In genomic region chr6:189676-190075, GRCh38 we compare ENCODE assay signal across 14 cellular contexts.
A peak's percentile ranks its signal among the peaks of the same experiment; 100 is the strongest.
DNase-seq lines count a peak whose midpoint lies in the region; ATAC-seq, FAIRE-seq and TF ChIP-seq lines count a peak whose summit lies in the region.
"Had no signal": no experiment of that assay in that cellular context is flagged by ENCODE, and none has a peak within 500 bp of the region (broad histone marks: within the 10 kb centered on the region; RNA-seq: fewer than 3 reads in every experiment).

No MANE protein-coding gene starts in this region.

- no peak for DNase-seq in T-helper 2 cell treated with Interferon-gamma antibody and Interleukin-4, amounts not matched to agents 5 μg/mL and 100 μg/mL, for 36 hours (ENCODE audit: low spot score)
- DNase-seq in T-helper 2 cell: no peak
- DNase-seq in activated CD4-positive, alpha-beta memory T cell treated with anti-CD3 and anti-CD28 coated beads for 36 hours: no peak
- DNase-seq in neural progenitor cell (ENCODE audit: low spot score): no peak
- DNase-seq in pancreas: no peak
- DNase-seq in hepatocyte (ENCODE audit: low spot score): no peak
- no peak for DNase-seq in NCI-H187 (lab: John Stamatoyannopoulos, UW)
- DNase-seq: 8988T, NCI-H446, nucleus accumbens, Right ventricle myocardium superior had no signal

- H3F3A ChIP-seq in neural progenitor cell (ENCODE audit: low read depth): no peaks in the 10 kb centered on the region

- H3K9me3 ChIP-seq in neural progenitor cell (ENCODE audit: low read depth): no peaks in the 10 kb centered on the region
- no peaks in the 10 kb centered on the region for H3K9me3 ChIP-seq in pancreas
- no peaks in the 10 kb centered on the region for H3K9me3 ChIP-seq in hepatocyte (ENCODE audit: low read depth)

- H2AFZ ChIP-seq in neural progenitor cell (replicated peaks) (peak overlapping the region; percentile 52), hepatocyte (no peak overlapping the region)

- peak overlapping the region; percentile 72 for H3K27ac Mint-ChIP-seq in T-helper 2 cell treated with Interferon-gamma antibody and Interleukin-4, amounts not matched to agents 5 μg/mL and 100 μg/mL, for 36 hours
- H3K27ac Mint-ChIP-seq in activated CD4-positive, alpha-beta memory T cell treated with anti-CD3 and anti-CD28 coated beads for 36 hours: peak overlapping the region; percentile 64
- H3K27ac Mint-ChIP-seq in neural progenitor cell: peak overlapping the region; percentile 5

- CTCF ChIA-PET in activated CD4-positive, alpha-beta memory T cell treated with anti-CD3 and anti-CD28 coated beads for 36 hours (lab: Charles Lee): interaction anchor here (0.7 to 4.9 kb wide), 22 partner anchors 9 to 608 kb away, joined by 3 to 54 read pairs (median 4); partner anchors contain the start of gene IRF4

- 80 to 87% methylated on average over 8 of the region's 8 CpGs for WGBS in pancreas, 2 donors
- 91% methylated on average over 8 of the region's 8 CpGs for WGBS in hepatocyte (ENCODE audit: low lambda C conversion rate, missing lambda C conversion rate)

- TF ChIP-seq CTCF in neural progenitor cell (IDR thresholded peaks at IDR 0.05) (no peak), pancreas (IDR thresholded peaks at IDR 0.05) (no peak), hepatocyte (IDR thresholded peaks at IDR 0.05; ENCODE audit: poor library complexity) (no peak)

- H3K36me3 Mint-ChIP-seq in T-helper 2 cell treated with Interferon-gamma antibody and Interleukin-4, amounts not matched to agents 5 μg/mL and 100 μg/mL, for 36 hours (ENCODE audit: low read depth): no peaks in the 10 kb centered on the region
- no peaks in the 10 kb centered on the region for H3K36me3 Mint-ChIP-seq in activated CD4-positive, alpha-beta memory T cell treated with anti-CD3 and anti-CD28 coated beads for 36 hours
- no peaks in the 10 kb centered on the region for H3K36me3 Mint-ChIP-seq in neural progenitor cell

- H3K27ac ChIP-seq in neural progenitor cell (no peak overlapping the region), pancreas (no peak overlapping the region), hepatocyte (no peak overlapping the region)
- H3K27ac ChIP-seq: HL-60 had no signal

- H3K9ac ChIP-seq in neural progenitor cell: no peak overlapping the region

- H4K20me1 ChIP-seq in neural progenitor cell (ENCODE audit: low read depth) (no peaks in the 10 kb centered on the region), hepatocyte (ENCODE audit: insufficient read depth, poor library complexity, severe bottlenecking) (no peaks in the 10 kb centered on the region)

- H3K79me2 ChIP-seq in neural progenitor cell (ENCODE audit: low read depth): no peaks in the 10 kb centered on the region
- no peaks in the 10 kb centered on the region for H3K79me2 ChIP-seq in hepatocyte

- H3K9me2 ChIP-seq in hepatocyte (replicated peaks; ENCODE audit: insufficient read depth): no peaks in the 10 kb centered on the region

- H3K36me3 ChIP-seq in neural progenitor cell: no peaks in the 10 kb centered on the region
- H3K36me3 ChIP-seq in pancreas: no peaks in the 10 kb centered on the region
- no peaks in the 10 kb centered on the region for H3K36me3 ChIP-seq in hepatocyte (replicated peaks; ENCODE audit: insufficient read depth, low read depth)

- intact Hi-C loops in activated CD4-positive, alpha-beta memory T cell treated with anti-CD3 and anti-CD28 coated beads for 36 hours (cut with micrococcal nuclease): loop anchor here (1.0 to 2.0 kb wide), 12 partner anchors 20 to 598 kb away; no protein-coding TSS in a partner anchor
- intact Hi-C loops in pancreas (cut with DNase I): no loop called here

- H3K4me1 Mint-ChIP-seq in T-helper 2 cell treated with Interferon-gamma antibody and Interleukin-4, amounts not matched to agents 5 μg/mL and 100 μg/mL, for 36 hours (ENCODE audit: low read depth): peaks cover 40% of the 10 kb centered on the region
- peaks cover 47% of the 10 kb centered on the region for H3K4me1 Mint-ChIP-seq in activated CD4-positive, alpha-beta memory T cell treated with anti-CD3 and anti-CD28 coated beads for 36 hours (ENCODE audit: low read depth)
- peaks cover 6% of the 10 kb centered on the region for H3K4me1 Mint-ChIP-seq in neural progenitor cell

- H3K9me3 Mint-ChIP-seq in T-helper 2 cell treated with Interferon-gamma antibody and Interleukin-4, amounts not matched to agents 5 μg/mL and 100 μg/mL, for 36 hours: no peaks in the 10 kb centered on the region
- H3K9me3 Mint-ChIP-seq in activated CD4-positive, alpha-beta memory T cell treated with anti-CD3 and anti-CD28 coated beads for 36 hours: no peaks in the 10 kb centered on the region
- H3K9me3 Mint-ChIP-seq in neural progenitor cell: no peaks in the 10 kb centered on the region

- peak overlapping the region; percentile 17 for H3K4me3 Mint-ChIP-seq in T-helper 2 cell treated with Interferon-gamma antibody and Interleukin-4, amounts not matched to agents 5 μg/mL and 100 μg/mL, for 36 hours
- no peak overlapping the region for H3K4me3 Mint-ChIP-seq in activated CD4-positive, alpha-beta memory T cell treated with anti-CD3 and anti-CD28 coated beads for 36 hours
- H3K4me3 Mint-ChIP-seq in neural progenitor cell: no peak overlapping the region

- POLR2A ChIA-PET in activated CD4-positive, alpha-beta memory T cell treated with anti-CD3 and anti-CD28 coated beads for 36 hours (lab: Charles Lee): interaction anchor here (0.6 to 2.9 kb wide), 10 partner anchors 26 to 310 kb away, joined by 3 to 24 read pairs (median 7); partner anchors contain the start of gene IRF4

- H3K27me3 ChIP-seq in neural progenitor cell (no peaks in the 10 kb centered on the region), pancreas (no peaks in the 10 kb centered on the region), hepatocyte (no peaks in the 10 kb centered on the region)

- no peak for FAIRE-seq in pancreas (lab: Jason Lieb, UNC)
- FAIRE-seq: frontal cortex had no signal

- no peaks in the 10 kb centered on the region for H3K27me3 Mint-ChIP-seq in T-helper 2 cell treated with Interferon-gamma antibody and Interleukin-4, amounts not matched to agents 5 μg/mL and 100 μg/mL, for 36 hours (ENCODE audit: low read depth)
- H3K27me3 Mint-ChIP-seq in activated CD4-positive, alpha-beta memory T cell treated with anti-CD3 and anti-CD28 coated beads for 36 hours: peaks cover 2% of the 10 kb centered on the region
- peaks cover 3% of the 10 kb centered on the region for H3K27me3 Mint-ChIP-seq in neural progenitor cell (ENCODE audit: insufficient read depth, low read depth)

- H3K4me1 ChIP-seq in neural progenitor cell (peaks cover 7% of the 10 kb centered on the region), pancreas (no peaks in the 10 kb centered on the region), hepatocyte (ENCODE audit: insufficient read depth) (peaks cover 19% of the 10 kb centered on the region)

- H3K4me2 ChIP-seq in neural progenitor cell (no peak overlapping the region), hepatocyte (no peak overlapping the region)

- no peak overlapping the region for H3K4me3 ChIP-seq in neural progenitor cell
- H3K4me3 ChIP-seq in pancreas: no peak overlapping the region
- H3K4me3 ChIP-seq in hepatocyte: no peak overlapping the region

- ATAC-seq in GM21723 (IDR thresholded peaks at IDR 0.05; ENCODE audit: unreplicated experiment) (peak; percentile 1), pancreas (no peak)

Comparison
In these comparisons a context has a peak if more than half of its experiments do, and no peak if none do; other contexts are left out.
1. H3K27ac Mint-ChIP-seq: peak in every context shown above with its lines; median percentile 72 in T-helper 2 cell treated with Interferon-gamma antibody and Interleukin-4, amounts not matched to agents 5 μg/mL and 100 μg/mL, for 36 hours; 64 in activated CD4-positive, alpha-beta memory T cell treated with anti-CD3 and anti-CD28 coated beads for 36 hours; 5 in neural progenitor cell.